1 cellular context compared by ENCODE assay signal in the genomic region with DNA sequence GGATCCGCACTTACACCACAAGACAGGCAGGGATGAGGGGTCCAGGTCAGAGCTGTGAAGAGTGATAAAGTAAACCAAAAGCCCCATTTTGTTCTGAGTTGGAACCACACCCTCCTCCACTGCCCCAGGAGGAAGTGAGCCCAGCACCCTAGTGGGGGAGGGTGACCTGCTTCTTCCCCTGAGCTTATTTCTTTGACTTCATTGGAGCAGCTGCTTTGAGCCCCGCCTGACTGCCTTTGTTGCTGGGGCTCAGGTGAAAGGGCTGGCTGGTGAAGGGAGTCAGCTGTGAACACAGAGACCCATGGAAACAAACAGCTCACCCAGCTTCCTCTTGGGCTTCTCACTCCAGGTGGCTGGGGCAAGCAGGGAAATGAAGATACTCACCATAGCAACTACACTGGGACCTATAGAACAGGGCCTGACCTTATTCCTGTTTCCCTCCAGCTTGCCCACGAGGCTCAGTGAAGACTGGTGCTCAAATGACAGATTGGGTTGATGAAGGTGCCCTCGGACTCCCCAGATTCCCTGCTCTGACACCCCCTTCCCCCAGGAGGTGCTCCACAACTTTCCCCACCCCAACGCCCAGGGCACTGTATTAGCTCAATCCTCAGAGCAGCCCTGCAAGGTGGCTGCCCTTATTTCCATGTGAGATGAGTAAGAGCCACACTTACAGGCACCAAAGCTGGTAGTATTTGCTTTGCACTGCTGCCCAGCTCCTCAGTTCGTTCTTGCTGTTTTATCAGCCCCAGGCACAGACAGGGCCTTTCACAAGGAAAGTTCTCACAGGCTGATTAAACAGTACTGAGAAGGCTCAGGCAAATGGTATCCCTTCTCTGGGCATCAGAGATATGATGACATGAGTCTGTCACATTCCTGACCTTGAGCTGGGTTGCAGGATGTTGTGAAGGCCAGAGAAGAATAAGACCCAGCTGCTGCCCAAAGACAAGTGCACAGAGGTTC.
TF ChIP-seq lines count a peak whose summit lies in the region.

No MANE protein-coding gene starts in this region.

TF ChIP-seq in HepG2, 621 proteins besides CTCF, POLR2A, EP300 and RAD21:
- TF ChIP-seq REPIN1 (CRISPR knock-in tag; IDR thresholded peaks at IDR 0.05; ENCODE audit: borderline replicate concordance, low read depth) (no peak), CC2D1A (CRISPR knock-in tag; IDR thresholded peaks at IDR 0.05) (no peak), DPF2 (CRISPR knock-in tag; IDR thresholded peaks at IDR 0.05; ENCODE audit: borderline replicate concordance, low read depth) (no peak), ZNF33A (CRISPR knock-in tag; IDR thresholded peaks at IDR 0.05; ENCODE audit: borderline replicate concordance) (no peak), ZNF792 (CRISPR knock-in tag; IDR thresholded peaks at IDR 0.05) (no peak), PAX8 (CRISPR knock-in tag; IDR thresholded peaks at IDR 0.05; ENCODE audit: borderline replicate concordance) (no peak), HIVEP1 (CRISPR knock-in tag; IDR thresholded peaks at IDR 0.05) (no peak), SP4 (CRISPR knock-in tag; IDR thresholded peaks at IDR 0.05) (no peak), RBFOX2 (IDR thresholded peaks at IDR 0.05; ENCODE audit: low read depth, low read length) (no peak), GPN1 (CRISPR knock-in tag; IDR thresholded peaks at IDR 0.05; ENCODE audit: borderline replicate concordance) (no peak), NFKB2 (CRISPR knock-in tag; IDR thresholded peaks at IDR 0.05; ENCODE audit: borderline replicate concordance) (no peak), ZMYM4 (CRISPR knock-in tag; IDR thresholded peaks at IDR 0.05) (no peak), MYNN (CRISPR knock-in tag; IDR thresholded peaks at IDR 0.05; ENCODE audit: low read depth) (no peak), MAZ (IDR thresholded peaks at IDR 0.05; ENCODE audit: borderline replicate concordance, low read depth, low read length) (no peak), MAZ (CRISPR knock-in tag; IDR thresholded peaks at IDR 0.05; ENCODE audit: low read depth) (no peak), ZBTB8A (CRISPR knock-in tag; IDR thresholded peaks at IDR 0.05; ENCODE audit: borderline replicate concordance, low read depth) (no peak), RFXAP (CRISPR knock-in tag; IDR thresholded peaks at IDR 0.05; ENCODE audit: borderline replicate concordance) (no peak)
- TF ChIP-seq, protein P1, sequence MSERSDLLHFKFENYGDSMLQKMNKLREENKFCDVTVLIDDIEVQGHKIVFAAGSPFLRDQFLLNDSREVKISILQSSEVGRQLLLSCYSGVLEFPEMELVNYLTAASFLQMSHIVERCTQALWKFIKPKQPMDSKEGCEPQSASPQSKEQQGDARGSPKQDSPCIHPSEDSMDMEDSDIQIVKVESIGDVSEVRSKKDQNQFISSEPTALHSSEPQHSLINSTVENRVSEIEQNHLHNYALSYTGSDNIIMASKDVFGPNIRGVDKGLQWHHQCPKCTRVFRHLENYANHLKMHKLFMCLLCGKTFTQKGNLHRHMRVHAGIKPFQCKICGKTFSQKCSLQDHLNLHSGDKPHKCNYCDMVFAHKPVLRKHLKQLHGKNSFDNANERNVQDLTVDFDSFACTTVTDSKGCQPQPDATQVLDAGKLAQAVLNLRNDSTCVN (CRISPR knock-in tag; IDR thresholded peaks at IDR 0.05; ENCODE audit: borderline replicate concordance), result no peak
